Comparison of ENCODE assay signal across 27 cellular contexts in genomic region chr12:132014915-132015280, GRCh38.
A peak's percentile ranks its signal among the peaks of the same experiment; 100 is the strongest.
DNase-seq lines count a peak whose midpoint lies in the region; ATAC-seq, FAIRE-seq and TF ChIP-seq lines count a peak whose summit lies in the region.
"Had no signal": no experiment of that assay in that cellular context is flagged by ENCODE, and none has a peak within 500 bp of the region (broad histone marks: within the 10 kb centered on the region; RNA-seq: fewer than 3 reads in every experiment).

No MANE protein-coding gene starts in this region.

- no peak overlapping the region for H3K27ac ChIP-seq in PC-3 (ENCODE audit: low read length)
- H3K27ac ChIP-seq in H1 (ENCODE audit: low read depth, low read length), result no peak overlapping the region
- H3K27ac ChIP-seq: BLaER1, epithelial cell of prostate, KMS-11, left ventricle myocardium inferior, tibial nerve had no signal

- CTCF ChIA-PET in PC-3 (lab: Charles Lee), result no interaction called here
- CTCF ChIA-PET in H1 (lab: Charles Lee; ENCODE audit: partially characterized antibody), result interaction anchor here (1.0 kb wide), 1 partner anchor 15 kb away, joined by 3 read pairs; no protein-coding TSS in a partner anchor
- CTCF ChIA-PET in activated CD4-positive, alpha-beta T cell treated with anti-CD3 and anti-CD28 coated beads, Interleukin-2, amount 10 ng/mL, durations not matched to agents 7 days and 5 days (lab: Charles Lee), result no interaction called here

- no peaks in the 10 kb centered on the region for H3K9me2 ChIP-seq in PC-3 (replicated peaks; ENCODE audit: low read length)

- H2AFZ ChIP-seq in PC-3 (ENCODE audit: low read length) (no peak overlapping the region), H1 (ENCODE audit: low read length) (no peak overlapping the region)

- H3K23ac ChIP-seq in H1 (ENCODE audit: insufficient read length), result no peak overlapping the region

- H3K9ac ChIP-seq in PC-3 (ENCODE audit: low read length) (no peak overlapping the region), H1 (replicated peaks in 1 of 4; ENCODE audit: extremely low read depth in 1 of 4, low read depth in 3 of 4, low read length in 3 of 4) (no peak overlapping the region)
- H3K9ac ChIP-seq: BLaER1, KMS-11 had no signal

- H3K4me3 ChIP-seq in PC-3 (ENCODE audit: low read length) (no peak overlapping the region), H1 (ENCODE audit: extremely low read depth in 1 of 4, insufficient read depth in 2 of 4, low read depth in 3 of 4, low read length in 4 of 4) (no peak overlapping the region), mucosa of descending colon (no peak overlapping the region)
- H3K4me3 ChIP-seq: BLaER1, left ventricle myocardium inferior, tibial nerve had no signal

- H3K23me2 ChIP-seq in H1 (ENCODE audit: low read depth, low read length), result no peaks in the 10 kb centered on the region

- H3K27ac Mint-ChIP-seq in stimulated activated naive CD8-positive, alpha-beta T cell treated with anti-CD3 and anti-CD28 coated beads, Interleukin-15, Interleukin-2, amounts not matched to agents 100 ng/mL and 50 ng/mL, for 24 hours, result peak overlapping the region; percentile 45
- no peak overlapping the region for H3K27ac Mint-ChIP-seq in activated CD4-positive, alpha-beta T cell treated with anti-CD3 and anti-CD28 coated beads, Interleukin-2, amount 10 ng/mL, durations not matched to agents 7 days and 5 days
- H3K27ac Mint-ChIP-seq: activated B cell treated with CpG ODN at 0.5 μM for 24 hours; activated naive CD8-positive, alpha-beta T cell treated with anti-CD3 and anti-CD28 coated beads for 36 hours; brain had no signal

- FAIRE-seq in H1 (lab: Jason Lieb, UNC), result no peak
- FAIRE-seq: GM18507 had no signal

- no peak for ATAC-seq in stimulated activated naive CD8-positive, alpha-beta T cell treated with anti-CD3 and anti-CD28 coated beads, Interleukin-15, Interleukin-2, amounts not matched to agents 100 U/mL and 50 U/mL, for 24 hours
- ATAC-seq in PC-3, result peak; percentile 18; the same call in 1 of the 2 replicates
- ATAC-seq in mucosa of descending colon, result no peak
- ATAC-seq: naive thymus-derived CD8-positive, alpha-beta T cell; Right ventricle myocardium inferior had no signal

- TF ChIP-seq POLR2A in H1 (IDR thresholded peaks at IDR 0.05; ENCODE audit: control extremely low read depth in 1 of 2, low read depth in 2 of 2, low read length in 2 of 2), result no peak

- no peaks in the 10 kb centered on the region for H3F3A ChIP-seq in PC-3 (ENCODE audit: low read length, unreplicated experiment)

- no peaks in the 10 kb centered on the region for H3K79me2 ChIP-seq in PC-3 (ENCODE audit: low read length)
- no peaks in the 10 kb centered on the region for H3K79me2 ChIP-seq in H1 (ENCODE audit: control insufficient read depth in 1 of 2, insufficient read depth in 2 of 2, low read length in 2 of 2)

- no peaks in the 10 kb centered on the region for H3K27me3 Mint-ChIP-seq in stimulated activated naive CD8-positive, alpha-beta T cell treated with anti-CD3 and anti-CD28 coated beads, Interleukin-15, Interleukin-2, amounts not matched to agents 100 ng/mL and 50 ng/mL, for 24 hours
- H3K27me3 Mint-ChIP-seq in activated CD4-positive, alpha-beta T cell treated with anti-CD3 and anti-CD28 coated beads, Interleukin-2, amount 10 ng/mL, durations not matched to agents 7 days and 5 days, result no peaks in the 10 kb centered on the region
- H3K27me3 Mint-ChIP-seq: activated B cell treated with CpG ODN at 0.5 μM for 24 hours; activated naive CD8-positive, alpha-beta T cell treated with anti-CD3 and anti-CD28 coated beads for 36 hours; naive thymus-derived CD8-positive, alpha-beta T cell had no signal

- 90% methylated on average over 7 of the region's 7 CpGs; no CpG with 5 or more reads in 1 of the 2 experiments for WGBS in H1 (ENCODE audit: extremely low coverage in 1 of 2, insufficient coverage in 1 of 2, insufficient read length in 1 of 2, insufficient replicate concordance in 2 of 2, low coverage in 1 of 2, low lambda C conversion rate in 2 of 2, missing lambda C conversion rate in 1 of 2), 2 experiments

- H3K4me1 ChIP-seq in PC-3 (ENCODE audit: insufficient read depth, low read length) (no peaks in the 10 kb centered on the region), H1 (replicated peaks in 1 of 4; ENCODE audit: control insufficient read depth in 3 of 4, insufficient read depth in 4 of 4, low read length in 3 of 4) (no peaks in the 10 kb centered on the region; a peak in 2 of 7 replicates), mucosa of descending colon (ENCODE audit: low read depth) (no peaks in the 10 kb centered on the region)
- H3K4me1 ChIP-seq: BLaER1, left ventricle myocardium inferior, tibial nerve had no signal

- peak in 1 of 2 experiments; percentile 30; a peak in 2 of 4 replicates for TF ChIP-seq RAD21 in H1 (IDR thresholded peaks at IDR 0.05 in 1 of 2, conservative IDR thresholded peaks at IDR 0.05 in 1 of 2; ENCODE audit: low read depth in 2 of 2, low read length in 2 of 2)

- no peak for DNase-seq in stimulated activated naive CD8-positive, alpha-beta T cell treated with anti-CD3 and anti-CD28 coated beads, Interleukin-15, Interleukin-2, amounts not matched to agents 100 U/mL and 50 U/mL, for 24 hours
- DNase-seq in PC-3 (no peak), H1 (ENCODE audit: low read depth in 1 of 2, low spot score in 2 of 2) (no peak), T-helper 2 cell (no peak), NCI-H524 treated with DMSO at 0.1 percent for 48 hours (lab: John Stamatoyannopoulos, UW) (no peak), mucosa of descending colon (no peak)
- no peak for DNase-seq in activated CD4-positive, alpha-beta T cell treated with anti-CD3 and anti-CD28 coated beads, Interleukin-2, amount 10 ng/mL, durations not matched to agents 7 days and 5 days
- DNase-seq: activated B cell treated with CpG ODN at 0.5 μM for 24 hours; activated CD4-positive, alpha-beta T cell treated with anti-CD3 and anti-CD28 coated beads, Interleukin-2, amount 50 U/mL, for 4 hours; activated naive CD8-positive, alpha-beta T cell treated with anti-CD3 and anti-CD28 coated beads for 36 hours; COR-L47; HCEC 1CT; islet precursor cell; left ventricle myocardium inferior; midbrain; NCI-H1436 treated with DMSO at 0.1 percent for 48 hours; NCI-H2107; NCI-H446 treated with DMSO at 0.1 percent for 48 hours had no signal

- no peak overlapping the region for H3K56ac ChIP-seq in H1 (replicated peaks; ENCODE audit: insufficient read length, low read depth, low read length)

- no peak for TF ChIP-seq EP300 in H1 (IDR thresholded peaks at IDR 0.05; ENCODE audit: borderline replicate concordance in 1 of 2, low read depth in 2 of 2, low read length in 2 of 2)

- H3K4me2 ChIP-seq in PC-3 (ENCODE audit: low read length) (no peak overlapping the region), H1 (ENCODE audit: insufficient read depth in 1 of 2, low read depth in 2 of 2, low read length in 2 of 2) (no peak overlapping the region)
- H3K4me2 ChIP-seq: BLaER1, KMS-11 had no signal

- peaks cover 4% of the 10 kb centered on the region; the same call in 1 of the 2 replicates for H3K79me1 ChIP-seq in H1 (ENCODE audit: low read depth, low read length)

- H3K4ac ChIP-seq in H1 (replicated peaks; ENCODE audit: insufficient read length, low read depth, low read length), result no peak overlapping the region

- H3K9me3 ChIP-seq in PC-3 (ENCODE audit: low read length), result no peaks in the 10 kb centered on the region
- no peaks in the 10 kb centered on the region for H3K9me3 ChIP-seq in H1 (ENCODE audit: insufficient read depth in 2 of 2, low read depth in 1 of 2, low read length in 1 of 2)
- no peaks in the 10 kb centered on the region for H3K9me3 ChIP-seq in mucosa of descending colon
- H3K9me3 ChIP-seq: BLaER1, left ventricle myocardium inferior, tibial nerve had no signal

- H2BK120ac ChIP-seq in H1 (replicated peaks; ENCODE audit: low read depth, low read length), result no peak overlapping the region

- no peak overlapping the region for H2BK12ac ChIP-seq in H1 (ENCODE audit: low read depth, low read length)

- no peak overlapping the region for H2BK15ac ChIP-seq in H1 (ENCODE audit: low read length)

- intact Hi-C loops in PC-3 (cut with micrococcal nuclease) (no loop called here), mucosa of descending colon (cut with DNase I, micrococcal nuclease) (no loop called here)

- no peak overlapping the region for H4K5ac ChIP-seq in H1 (ENCODE audit: insufficient read length, low read depth, low read length)

- H3K27me3 ChIP-seq in PC-3 (ENCODE audit: low read length) (no peaks in the 10 kb centered on the region), H1 (replicated peaks in 1 of 4; ENCODE audit: control insufficient read depth in 3 of 4, extremely low read depth in 1 of 4, insufficient read depth in 3 of 4, low read length in 3 of 4) (no peaks in the 10 kb centered on the region)
- H3K27me3 ChIP-seq: BLaER1, tibial nerve had no signal

- no peak overlapping the region for H2BK5ac ChIP-seq in H1 (ENCODE audit: low read depth, low read length)

- no peak overlapping the region for H3K14ac ChIP-seq in H1 (ENCODE audit: insufficient read length)

- H2BK20ac ChIP-seq in H1 (ENCODE audit: low read length), result no peak overlapping the region

- POLR2A ChIA-PET in PC-3 (lab: Charles Lee; ENCODE audit: unreplicated experiment) (no interaction called here), H1 (lab: Charles Lee; ENCODE audit: partially characterized antibody) (interaction anchor here (1.0 to 1.1 kb wide), 2 partner anchors 8 to 11 kb away, joined by 3 read pairs; no protein-coding TSS in a partner anchor)
- POLR2A ChIA-PET in activated CD4-positive, alpha-beta T cell treated with anti-CD3 and anti-CD28 coated beads, Interleukin-2, amount 10 ng/mL, durations not matched to agents 7 days and 5 days (lab: Charles Lee), result no interaction called here

- H3K9me3 Mint-ChIP-seq in stimulated activated naive CD8-positive, alpha-beta T cell treated with anti-CD3 and anti-CD28 coated beads, Interleukin-15, Interleukin-2, amounts not matched to agents 100 ng/mL and 50 ng/mL, for 24 hours, result no peaks in the 10 kb centered on the region
- no peaks in the 10 kb centered on the region for H3K9me3 Mint-ChIP-seq in activated CD4-positive, alpha-beta T cell treated with anti-CD3 and anti-CD28 coated beads, Interleukin-2, amount 10 ng/mL, durations not matched to agents 7 days and 5 days
- H3K9me3 Mint-ChIP-seq: activated B cell treated with CpG ODN at 0.5 μM for 24 hours; activated naive CD8-positive, alpha-beta T cell treated with anti-CD3 and anti-CD28 coated beads for 36 hours; brain; naive thymus-derived CD8-positive, alpha-beta T cell had no signal

- no peak overlapping the region for H2AK5ac ChIP-seq in H1 (ENCODE audit: low read depth, low read length)

- peaks cover 75% of the 10 kb centered on the region for H3K36me3 ChIP-seq in PC-3 (ENCODE audit: low read depth, low read length)
- peaks cover 36 to 76% (median 69%) of the 10 kb centered on the region in 4 experiments; a peak in 7 of 8 replicates for H3K36me3 ChIP-seq in H1 (ENCODE audit: control insufficient read depth in 2 of 4, insufficient read depth in 4 of 4, low read length in 3 of 4)
- no peaks in the 10 kb centered on the region for H3K36me3 ChIP-seq in mucosa of descending colon (ENCODE audit: low read depth)

- no peak overlapping the region for H3K4me3 Mint-ChIP-seq in stimulated activated naive CD8-positive, alpha-beta T cell treated with anti-CD3 and anti-CD28 coated beads, Interleukin-15, Interleukin-2, amounts not matched to agents 100 ng/mL and 50 ng/mL, for 24 hours
- H3K4me3 Mint-ChIP-seq in activated CD4-positive, alpha-beta T cell treated with anti-CD3 and anti-CD28 coated beads, Interleukin-2, amount 10 ng/mL, durations not matched to agents 7 days and 5 days, result no peak overlapping the region
- H3K4me3 Mint-ChIP-seq: activated B cell treated with CpG ODN at 0.5 μM for 24 hours; activated naive CD8-positive, alpha-beta T cell treated with anti-CD3 and anti-CD28 coated beads for 36 hours; brain; naive thymus-derived CD8-positive, alpha-beta T cell had no signal

- peaks cover 81% of the 10 kb centered on the region for H3K36me3 Mint-ChIP-seq in stimulated activated naive CD8-positive, alpha-beta T cell treated with anti-CD3 and anti-CD28 coated beads, Interleukin-15, Interleukin-2, amounts not matched to agents 100 ng/mL and 50 ng/mL, for 24 hours (ENCODE audit: low read depth)
- H3K36me3 Mint-ChIP-seq in activated CD4-positive, alpha-beta T cell treated with anti-CD3 and anti-CD28 coated beads, Interleukin-2, amount 10 ng/mL, durations not matched to agents 7 days and 5 days (ENCODE audit: low read depth), result peaks cover 48% of the 10 kb centered on the region

- no peak overlapping the region for H4K91ac ChIP-seq in H1 (replicated peaks; ENCODE audit: insufficient read length, low read length)

- H4K20me1 ChIP-seq in PC-3 (ENCODE audit: low read length), result no peaks in the 10 kb centered on the region
- H4K20me1 ChIP-seq in H1 (replicated peaks in 1 of 2; ENCODE audit: control insufficient read depth in 1 of 2, insufficient read depth in 2 of 2, low read length in 2 of 2), result peaks cover 2 to 23% of the 10 kb centered on the region in 2 experiments
- H4K20me1 ChIP-seq: BLaER1 had no signal

- no peak overlapping the region for H3K18ac ChIP-seq in H1 (ENCODE audit: extremely low read depth, low read length)

- no TSS peak for BruUV-seq in PC-3 (replicated peaks; lab: Mats Ljungman, UMichigan)

- TF ChIP-seq CTCF in PC-3 (conservative IDR thresholded peaks at IDR 0.05; ENCODE audit: low read depth, low read length) (0 out of 2 replicates have a peak, but pooled peaks have one; percentile 18), H1 (IDR thresholded peaks at IDR 0.05; ENCODE audit: control extremely low read depth in 1 of 3, insufficient read depth in 1 of 3, low read depth in 1 of 3, low read length in 3 of 3) (peak; percentile 23 to 44 (median 25)), mucosa of descending colon (IDR thresholded peaks at IDR 0.05) (no peak)

- H4K8ac ChIP-seq in H1 (ENCODE audit: extremely low read depth, insufficient read depth, low read length), result no peak overlapping the region

- H3K4me1 Mint-ChIP-seq in stimulated activated naive CD8-positive, alpha-beta T cell treated with anti-CD3 and anti-CD28 coated beads, Interleukin-15, Interleukin-2, amounts not matched to agents 100 ng/mL and 50 ng/mL, for 24 hours (ENCODE audit: low read depth), result no peaks in the 10 kb centered on the region
- no peaks in the 10 kb centered on the region for H3K4me1 Mint-ChIP-seq in activated CD4-positive, alpha-beta T cell treated with anti-CD3 and anti-CD28 coated beads, Interleukin-2, amount 10 ng/mL, durations not matched to agents 7 days and 5 days
- H3K4me1 Mint-ChIP-seq: activated B cell treated with CpG ODN at 0.5 μM for 24 hours; activated naive CD8-positive, alpha-beta T cell treated with anti-CD3 and anti-CD28 coated beads for 36 hours; brain had no signal
